Comparison of ENCODE assay signal across 24 cellular contexts in the genomic region with DNA sequence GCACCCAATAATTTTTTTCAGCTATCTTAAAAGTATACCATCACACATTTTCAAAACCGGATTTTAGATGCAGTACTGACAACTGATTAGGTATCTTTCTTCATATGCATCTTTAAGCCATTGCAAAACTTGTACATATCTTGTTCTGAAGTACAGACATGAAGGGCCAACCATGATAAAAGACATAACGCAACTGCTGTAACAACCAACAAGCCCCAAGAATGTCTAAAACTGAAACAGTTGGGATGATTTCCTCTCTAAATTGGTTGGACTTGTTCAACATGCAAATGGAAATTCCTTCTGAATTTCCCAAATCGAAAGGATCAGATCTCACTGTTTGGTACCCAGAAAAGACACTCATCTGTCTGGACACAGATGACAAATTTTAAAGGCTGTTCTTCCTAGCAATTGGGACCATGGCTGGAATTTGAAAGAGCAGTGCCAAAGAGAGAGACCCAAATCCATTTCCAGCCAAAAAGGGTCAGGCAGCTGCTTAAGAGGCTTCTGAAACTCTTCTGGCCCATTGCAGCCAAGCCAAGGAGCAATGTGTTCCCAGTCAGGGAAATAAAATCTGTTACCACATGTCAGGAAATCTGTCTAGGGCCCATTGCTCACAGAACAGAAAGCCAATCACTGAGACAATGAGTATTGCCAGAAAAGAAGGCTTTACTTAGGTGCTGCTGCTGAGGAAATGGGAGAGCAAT.
"Had no signal": no experiment of that assay in that cellular context is flagged by ENCODE, and none has a peak within 500 bp of the region (broad histone marks: within the 10 kb centered on the region; RNA-seq: fewer than 3 reads in every experiment).

No MANE protein-coding gene starts in this region.

- H3K4me3 ChIP-seq: coronary artery, hepatocyte, left lung, lower lobe of right lung, prostate gland, smooth muscle cell, stomach, thyroid gland, vagina had no signal

- H3K36me3 ChIP-seq: left lung, lower lobe of right lung, prostate gland, stomach, thyroid gland, vagina had no signal

- H3K27me3 ChIP-seq: foreskin keratinocyte, hepatocyte, left lung, stomach, thyroid gland, vagina had no signal

- DNase-seq: effector memory CD8-positive, alpha-beta T cell; foreskin keratinocyte; kidney; left lung; lower lobe of right lung; naive thymus-derived CD8-positive, alpha-beta T cell; nephron progenitor cell; nucleus accumbens; retina; stimulated activated CD4-positive, alpha-beta T cell treated with anti-CD3 and anti-CD28 coated beads, Interleukin-12 subunit alpha, Interleukin-12 subunit beta, amount 100 ng/mL, for 4 hours; stimulated activated CD4-positive, alpha-beta T cell treated with anti-CD3 and anti-CD28 coated beads, Interleukin-1b, Interleukin-23, amount 100 ng/mL, for 48 hours; stimulated activated CD4-positive, alpha-beta T cell treated with anti-CD3 and anti-CD28 coated beads, Interleukin-4, amount 100 ng/mL, for 1 hour; stimulated activated naive CD4-positive, alpha-beta T cell treated with Interleukin-2 at 50 U/mL for 16 hours; stomach; thyroid gland; trophoblast cell had no signal

- H3K27ac ChIP-seq: coronary artery, foreskin keratinocyte, hepatocyte, left lung, lower lobe of right lung, prostate gland, stomach, thyroid gland, vagina had no signal

- H3K4me2 ChIP-seq: hepatocyte, smooth muscle cell had no signal

- H2AFZ ChIP-seq: hepatocyte had no signal

- H3K4me1 ChIP-seq: foreskin keratinocyte, left lung, lower lobe of right lung, prostate gland, stomach, thyroid gland, vagina had no signal

- ATAC-seq: effector memory CD8-positive, alpha-beta T cell; esophagus mucosa; foreskin keratinocyte; left lung; lower lobe of right lung; naive thymus-derived CD8-positive, alpha-beta T cell; sciatic nerve; stimulated activated effector memory CD8-positive, alpha-beta T cell treated with anti-CD3 and anti-CD28 coated beads, Interleukin-12 subunit alpha, Interleukin-12 subunit beta, amount 100 ng/mL, for 72 hours had no signal

- H3K79me2 ChIP-seq: hepatocyte had no signal

- H3K9me3 ChIP-seq: lower lobe of right lung, prostate gland, thyroid gland, vagina had no signal
